In genomic region chr11:70410276-70410675, GRCh38 we compare ENCODE assay signal across 20 cellular contexts. TPM values are rescaled to one million over a fixed set of nuclear protein-coding genes. Genes with fewer than 3 reads are reported as not detected.
A peak's percentile ranks its signal among the peaks of the same experiment; 100 is the strongest.
DNase-seq lines count a peak whose midpoint lies in the region; ATAC-seq and TF ChIP-seq lines count a peak whose summit lies in the region.
"Had no signal": no experiment of that assay in that cellular context is flagged by ENCODE, and none has a peak within 500 bp of the region (broad histone marks: within the 10 kb centered on the region; RNA-seq: fewer than 3 reads in every experiment).

No MANE protein-coding gene starts in this region.

- intact Hi-C loops in Right ventricle myocardium inferior (cut with DNase I): no loop called here
- intact Hi-C loops in left ventricle myocardium inferior (cut with micrococcal nuclease): no loop called here
- intact Hi-C loops in spleen (cut with DNase I; ENCODE audit: low total_unique reads): no loop called here

- no peak overlapping the region for H2AK5ac ChIP-seq in neuronal stem cell (ENCODE audit: low read depth, low read length)

- H3K79me1 ChIP-seq in neuronal stem cell (ENCODE audit: low read depth, low read length): peaks cover 9% of the 10 kb centered on the region

- no peak overlapping the region for H2BK5ac ChIP-seq in neuronal stem cell (ENCODE audit: low read length)

- no peak overlapping the region for H2AFZ ChIP-seq in neuronal stem cell (ENCODE audit: low read length)
- H2AFZ ChIP-seq: GM23248 had no signal

- no peaks in the 10 kb centered on the region for H3K9me3 Mint-ChIP-seq in effector memory CD8-positive, alpha-beta T cell

- no peak overlapping the region for H4K8ac ChIP-seq in neuronal stem cell (ENCODE audit: low read depth, low read length)

- H3K4ac ChIP-seq in neuronal stem cell (ENCODE audit: low read length): no peak overlapping the region

- H3K4me3 Mint-ChIP-seq in effector memory CD8-positive, alpha-beta T cell: no peak overlapping the region

- no peaks in the 10 kb centered on the region for H3K4me1 Mint-ChIP-seq in effector memory CD8-positive, alpha-beta T cell (ENCODE audit: low read depth in 2 of 2)

- no peaks in the 10 kb centered on the region for H3K4me1 ChIP-seq in right atrium auricular region
- H3K4me1 ChIP-seq in left ventricle myocardium inferior: peaks cover 60% of the 10 kb centered on the region
- peaks cover 0 to 1% of the 10 kb centered on the region in 2 donors for H3K4me1 ChIP-seq in neuronal stem cell (ENCODE audit: control insufficient read depth in 2 of 2, insufficient read depth in 1 of 2, low read depth in 1 of 2, low read length in 2 of 2)
- peaks cover 0 to 10% (median 6%) of the 10 kb centered on the region in 6 donors for H3K4me1 ChIP-seq in spleen

- no peak overlapping the region for H3K18ac ChIP-seq in neuronal stem cell (ENCODE audit: low read length)

- H2BK12ac ChIP-seq in neuronal stem cell (ENCODE audit: low read length): no peak overlapping the region

- no peak overlapping the region for H4K91ac ChIP-seq in neuronal stem cell (ENCODE audit: low read depth, low read length, poor library complexity)

- H3K9me3 ChIP-seq in right atrium auricular region (no peaks in the 10 kb centered on the region), left ventricle myocardium inferior (replicated peaks) (no peaks in the 10 kb centered on the region), neuronal stem cell (replicated peaks in 1 of 2; ENCODE audit: control insufficient read depth in 2 of 2, insufficient read depth in 1 of 2, low read depth in 1 of 2, low read length in 2 of 2) (no peaks in the 10 kb centered on the region), spleen (no peaks in the 10 kb centered on the region)

- TF ChIP-seq CTCF in right atrium auricular region (IDR thresholded peaks at IDR 0.05) (no peak), left ventricle myocardium inferior (IDR thresholded peaks at IDR 0.05; ENCODE audit: borderline replicate concordance) (no peak), spleen (IDR thresholded peaks at IDR 0.05 in 8 of 11, conservative IDR thresholded peaks at IDR 0.05 in 3 of 11) (no peak)

- peaks cover 99% of the 10 kb centered on the region for H3K36me3 ChIP-seq in right atrium auricular region
- H3K36me3 ChIP-seq in left ventricle myocardium inferior: peaks cover 100% of the 10 kb centered on the region
- peaks cover 69 to 97% of the 10 kb centered on the region in 2 donors for H3K36me3 ChIP-seq in neuronal stem cell (replicated peaks in 1 of 2; ENCODE audit: control insufficient read depth in 2 of 2, insufficient read depth in 2 of 2, low read length in 2 of 2)
- H3K36me3 ChIP-seq in spleen: peaks cover 0 to 97% (median 54%) of the 10 kb centered on the region in 6 donors

- no peak overlapping the region for H3K14ac ChIP-seq in neuronal stem cell (ENCODE audit: low read length)

- DNase-seq in Right ventricle myocardium inferior (ENCODE audit: missing footprints) (peak; percentile 85), right atrium auricular region (ENCODE audit: low spot score) (no peak), left ventricle myocardium inferior (peak; percentile 87), neuronal stem cell (ENCODE audit: low spot score) (no peak), spleen (no peak)
- no peak for DNase-seq in effector memory CD8-positive, alpha-beta T cell
- DNase-seq: 8988T, ACHN, GM23248, H7, KBM-7, NCI-H1105 treated with DMSO at 0.1 percent for 48 hours, NCI-H146, NCI-H1930, NCI-H2107, NCI-H2227 treated with DMSO at 0.1 percent for 48 hours, NCI-H526 treated with DMSO at 0.1 percent for 48 hours, RPMI8226, SHP77 treated with DMSO at 0.1 percent for 48 hours had no signal

- H3K4me3 ChIP-seq in right atrium auricular region: no peak overlapping the region
- H3K4me3 ChIP-seq in left ventricle myocardium inferior: no peak overlapping the region
- H3K4me3 ChIP-seq in neuronal stem cell (ENCODE audit: low read length in 2 of 2): no peak overlapping the region
- H3K4me3 ChIP-seq in spleen: no peak overlapping the region
- H3K4me3 ChIP-seq: GM23248 had no signal

- no peak overlapping the region for H2BK120ac ChIP-seq in neuronal stem cell (ENCODE audit: low read depth, low read length)

- H2BK15ac ChIP-seq in neuronal stem cell (ENCODE audit: low read length): no peak overlapping the region

- no peak overlapping the region for H3K27ac Mint-ChIP-seq in effector memory CD8-positive, alpha-beta T cell

- H3K36me3 Mint-ChIP-seq in effector memory CD8-positive, alpha-beta T cell (ENCODE audit: insufficient read depth): peaks cover 6% of the 10 kb centered on the region

- H3K27me3 ChIP-seq in right atrium auricular region (no peaks in the 10 kb centered on the region), left ventricle myocardium inferior (ENCODE audit: low read depth) (no peaks in the 10 kb centered on the region), neuronal stem cell (ENCODE audit: control insufficient read depth in 3 of 3, insufficient read depth in 3 of 3, low read depth in 1 of 3, low read length in 3 of 3) (no peaks in the 10 kb centered on the region), spleen (replicated peaks in 1 of 7) (peaks cover 0 to 91% (median 0%) of the 10 kb centered on the region in 7 donors)

- no peak for TF ChIP-seq POLR2A in spleen (IDR thresholded peaks at IDR 0.05)

- no CpG with 5 or more reads among the region's 14 CpGs for WGBS in neuronal stem cell (ENCODE audit: extremely low coverage in 2 of 2, insufficient read length in 2 of 2, insufficient replicate concordance in 1 of 2), 2 donors
- 86 to 90% (median 86%) methylated on average over 13 to 14 of the region's 14 CpGs for WGBS in spleen, 5 donors

- H3K4me2 ChIP-seq in neuronal stem cell (ENCODE audit: insufficient read depth, low read length, poor library complexity, severe bottlenecking): no peak overlapping the region

- H3K9ac ChIP-seq in neuronal stem cell (ENCODE audit: low read depth, low read length, poor library complexity): peak overlapping the region; percentile 34
- H3K9ac ChIP-seq: GM23248 had no signal

- H3K23ac ChIP-seq in neuronal stem cell (ENCODE audit: low read depth, low read length, poor library complexity): no peak overlapping the region

- ATAC-seq in Right ventricle myocardium inferior (peak; percentile 87), GM21423 (IDR thresholded peaks at IDR 0.05; ENCODE audit: unreplicated experiment) (no peak)
- ATAC-seq in effector memory CD8-positive, alpha-beta T cell (replicated peaks): no peak

- H3K27ac ChIP-seq in right atrium auricular region (no peak overlapping the region), left ventricle myocardium inferior (replicated peaks) (peak overlapping the region; percentile 86), neuronal stem cell (replicated peaks; ENCODE audit: low read length) (no peak overlapping the region), spleen (no peak overlapping the region)
- H3K27ac ChIP-seq: GM23248 had no signal

- H3K27me3 Mint-ChIP-seq in effector memory CD8-positive, alpha-beta T cell: peaks cover 36 to 71% of the 10 kb centered on the region in 2 donors

RNA-seq across cellular contexts. Expression of gene CTTN, which starts 11.9 kb away (rescaled TPM):
- total RNA-seq in Right ventricle myocardium inferior (166 TPM), right atrium auricular region (10 to 100 TPM; 67.0 to 99.2 TPM), left ventricle myocardium inferior (144 TPM), spleen (100 to 1,000 TPM in 5 of 7 donors, 10 to 100 TPM in 2; 89.2 to 149 (median 115) TPM)
- 79.2 TPM for polyA plus RNA-seq in neuronal stem cell (2013, experiment 1 of 2)
- polyA plus RNA-seq in neuronal stem cell (2013, experiment 2 of 2): 79.5 TPM
- 10 to 100 TPM; 18.4 to 52.5 (median 30.3) TPM for polyA plus RNA-seq in spleen

Comparison
In these comparisons a context has a peak if more than half of its experiments do, and no peak if none do; other contexts are left out.
1. DNase-seq: peak in Right ventricle myocardium inferior (single experiment) and left ventricle myocardium inferior (single experiment); none in right atrium auricular region (single experiment), neuronal stem cell (single experiment), effector memory CD8-positive, alpha-beta T cell (0 of 3) and spleen (single experiment).